22 cellular contexts compared by ENCODE assay signal in genomic region chr10:75924309-75924920, GRCh38.
"Had no signal": no experiment of that assay in that cellular context is flagged by ENCODE, and none has a peak within 500 bp of the region (broad histone marks: within the 10 kb centered on the region; RNA-seq: fewer than 3 reads in every experiment).

No MANE protein-coding gene starts in this region.

- H3K4me3 ChIP-seq: esophagus squamous epithelium, left ventricle myocardium inferior, lung, right lobe of liver, testis, transverse colon had no signal

- H3K4me3 Mint-ChIP-seq: activated naive CD8-positive, alpha-beta T cell; natural killer cell treated with Interleukin-12 subunit alpha and Interleukin-12 subunit beta and Interleukin-15 and Interleukin-18, amount 100 ng/mL, for 72 hours had no signal

- H3K9me3 ChIP-seq: esophagus squamous epithelium, left ventricle myocardium inferior, right lobe of liver, testis, transverse colon had no signal

- H3K36me3 Mint-ChIP-seq: activated naive CD8-positive, alpha-beta T cell; natural killer cell treated with Interleukin-12 subunit alpha and Interleukin-12 subunit beta and Interleukin-15 and Interleukin-18, amount 100 ng/mL, for 72 hours had no signal

- H3K9me3 Mint-ChIP-seq: natural killer cell treated with Interleukin-12 subunit alpha and Interleukin-12 subunit beta and Interleukin-15 and Interleukin-18, amount 100 ng/mL, for 72 hours had no signal

- ATAC-seq: activated CD4-positive, CD25-positive, alpha-beta regulatory T cell treated with anti-CD3 and anti-CD28 coated beads, Interleukin-2, amount 50 U/mL, for 24 hours; natural killer cell treated with Interleukin-12 subunit alpha and Interleukin-12 subunit beta and Interleukin-15 and Interleukin-18, amount 100 ng/mL, for 72 hours; right lobe of liver; stimulated activated naive CD8-positive, alpha-beta T cell treated with anti-CD3 and anti-CD28 coated beads, Interleukin-15, Interleukin-2, amounts not matched to agents 100 U/mL and 50 U/mL, for 24 hours had no signal

- H3K27me3 ChIP-seq: esophagus squamous epithelium, right lobe of liver, testis, transverse colon had no signal

- H3K4me1 ChIP-seq: esophagus squamous epithelium, right lobe of liver, testis, transverse colon had no signal

- DNase-seq: activated CD4-positive, alpha-beta T cell treated with anti-CD3 and anti-CD28 coated beads for 48 hours; activated CD4-positive, alpha-beta T cell treated with anti-CD3 and anti-CD28 coated beads, Interleukin-2, amount 50 U/mL, for 48 hours; activated CD8-positive, alpha-beta memory T cell treated with anti-CD3 and anti-CD28 coated beads for 24 hours; activated effector memory CD4-positive, alpha-beta T cell treated with Interleukin-2 at 50 U/mL for 16 hours; activated naive CD4-positive, alpha-beta T cell treated with Interleukin-2 at 50 U/mL for 16 hours; dermis blood vessel endothelial cell; effector CD4-positive, alpha-beta T cell; esophagus squamous epithelium; foreskin melanocyte; left ventricle myocardium inferior; mesendoderm; right lobe of liver; stimulated activated CD4-positive, alpha-beta T cell treated with anti-CD3 and anti-CD28 coated beads, Interleukin-2, amount 100 ng/mL, for 48 hours; stimulated activated naive CD8-positive, alpha-beta T cell treated with anti-CD3 and anti-CD28 coated beads, Interleukin-15, Interleukin-2, amounts not matched to agents 100 U/mL and 50 U/mL, for 24 hours; testis; transverse colon had no signal

- H3K27ac Mint-ChIP-seq: activated naive CD8-positive, alpha-beta T cell; natural killer cell treated with Interleukin-12 subunit alpha and Interleukin-12 subunit beta and Interleukin-15 and Interleukin-18, amount 100 ng/mL, for 72 hours had no signal

- H3K36me3 ChIP-seq: esophagus squamous epithelium, left ventricle myocardium inferior, right lobe of liver, transverse colon had no signal

- H3K27ac ChIP-seq: epithelial cell of prostate, esophagus squamous epithelium, left ventricle myocardium inferior, right lobe of liver, testis, transverse colon, VCaP had no signal
